1 cellular context compared by ENCODE assay signal in the genomic region with DNA sequence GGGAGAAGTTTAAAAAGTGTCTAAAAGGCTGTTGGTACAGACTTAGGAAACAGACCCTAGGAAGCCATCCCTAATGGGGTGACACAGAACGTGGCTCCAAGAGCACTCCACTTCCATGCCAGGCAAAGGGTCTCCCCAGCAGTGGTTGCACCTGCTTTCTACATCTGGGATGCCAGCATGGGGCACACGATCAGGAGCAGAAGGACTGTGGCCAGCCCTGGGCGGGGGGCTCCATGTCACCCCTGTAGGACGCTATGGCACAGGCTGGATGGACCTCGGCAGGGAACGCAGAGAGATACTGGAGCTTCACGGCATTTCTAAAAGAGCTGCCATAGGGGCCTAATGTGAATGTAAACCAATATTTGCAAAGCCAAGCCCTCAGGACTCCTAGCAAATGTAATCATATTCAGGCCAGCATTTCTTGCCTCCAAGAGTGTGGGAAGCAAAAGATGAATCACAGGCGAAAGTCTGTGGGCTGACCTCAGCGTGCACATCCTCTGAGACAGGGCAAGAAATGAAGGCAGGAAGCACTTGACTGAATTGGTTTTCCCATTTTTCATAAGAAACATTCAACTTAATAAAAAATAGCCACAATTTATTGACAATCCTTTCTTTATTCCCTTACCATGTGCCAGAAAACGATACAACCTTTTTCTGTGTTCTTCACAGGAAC.
A peak's percentile ranks its signal among the peaks of the same experiment; 100 is the strongest.
TF ChIP-seq lines count a peak whose summit lies in the region.

No MANE protein-coding gene starts in this region.

TF ChIP-seq in IMR-90, 13 proteins besides CTCF, POLR2A, EP300 and RAD21 (continued from another document):
- TF ChIP-seq, protein P1, sequence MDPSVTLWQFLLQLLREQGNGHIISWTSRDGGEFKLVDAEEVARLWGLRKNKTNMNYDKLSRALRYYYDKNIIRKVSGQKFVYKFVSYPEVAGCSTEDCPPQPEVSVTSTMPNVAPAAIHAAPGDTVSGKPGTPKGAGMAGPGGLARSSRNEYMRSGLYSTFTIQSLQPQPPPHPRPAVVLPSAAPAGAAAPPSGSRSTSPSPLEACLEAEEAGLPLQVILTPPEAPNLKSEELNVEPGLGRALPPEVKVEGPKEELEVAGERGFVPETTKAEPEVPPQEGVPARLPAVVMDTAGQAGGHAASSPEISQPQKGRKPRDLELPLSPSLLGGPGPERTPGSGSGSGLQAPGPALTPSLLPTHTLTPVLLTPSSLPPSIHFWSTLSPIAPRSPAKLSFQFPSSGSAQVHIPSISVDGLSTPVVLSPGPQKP (IDR thresholded peaks at IDR 0.05; ENCODE audit: borderline replicate concordance, low read depth, low read length) = no peak
- TF ChIP-seq CHD1 (IDR thresholded peaks at IDR 0.05; ENCODE audit: low read depth, low read length) = no peak
- TF ChIP-seq BHLHE40 (IDR thresholded peaks at IDR 0.05; ENCODE audit: low read depth, low read length) = peak; percentile 78
- TF ChIP-seq, protein P2, sequence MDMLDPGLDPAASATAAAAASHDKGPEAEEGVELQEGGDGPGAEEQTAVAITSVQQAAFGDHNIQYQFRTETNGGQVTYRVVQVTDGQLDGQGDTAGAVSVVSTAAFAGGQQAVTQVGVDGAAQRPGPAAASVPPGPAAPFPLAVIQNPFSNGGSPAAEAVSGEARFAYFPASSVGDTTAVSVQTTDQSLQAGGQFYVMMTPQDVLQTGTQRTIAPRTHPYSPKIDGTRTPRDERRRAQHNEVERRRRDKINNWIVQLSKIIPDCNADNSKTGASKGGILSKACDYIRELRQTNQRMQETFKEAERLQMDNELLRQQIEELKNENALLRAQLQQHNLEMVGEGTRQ (IDR thresholded peaks at IDR 0.05; ENCODE audit: low read depth, low read length) = no peak
- TF ChIP-seq SMC3 (IDR thresholded peaks at IDR 0.05; ENCODE audit: low read depth, low read length) = no peak
- TF ChIP-seq RFX5 (IDR thresholded peaks at IDR 0.05; ENCODE audit: low read depth, low read length) = no peak
- no peak for TF ChIP-seq NFE2L2 (IDR thresholded peaks at IDR 0.05; ENCODE audit: low read depth, low read length)
- no peak for TF ChIP-seq MXI1 (IDR thresholded peaks at IDR 0.05; ENCODE audit: borderline replicate concordance, low read depth, low read length)
- no peak; the same call in 1 of the 2 replicates for TF ChIP-seq MAFK (IDR thresholded peaks at IDR 0.05; ENCODE audit: low read depth, low read length)
TF ChIP-seq in IMR-90: peak in this region for 3.
